In the genomic region with DNA sequence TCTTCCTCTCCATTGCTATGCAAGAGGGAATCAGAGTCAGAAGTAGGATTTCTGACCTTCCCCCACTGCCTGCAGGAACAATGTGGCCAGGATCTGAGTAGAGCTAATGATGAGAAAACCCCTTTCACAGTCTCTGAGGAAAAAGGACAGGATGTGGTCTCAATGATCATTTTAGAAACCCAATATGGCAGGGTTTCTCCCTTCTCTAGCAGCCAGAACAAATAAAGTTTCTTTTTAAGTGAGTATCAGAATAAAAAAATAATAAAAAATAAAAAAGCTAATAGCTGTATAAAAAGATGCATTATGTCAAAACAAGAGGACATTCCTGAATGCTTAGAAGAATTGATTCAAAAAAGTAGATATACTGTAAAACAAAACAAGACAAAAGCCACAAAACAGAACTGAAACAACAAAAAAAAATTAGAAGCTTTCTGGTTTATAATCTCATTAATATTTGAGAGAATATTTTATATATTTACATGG, we compare ENCODE assay signal across 12 cellular contexts.
DNase-seq lines count a peak whose midpoint lies in the region; ATAC-seq, FAIRE-seq and TF ChIP-seq lines count a peak whose summit lies in the region.
"Had no signal": no experiment of that assay in that cellular context is flagged by ENCODE, and none has a peak within 500 bp of the region (broad histone marks: within the 10 kb centered on the region; RNA-seq: fewer than 3 reads in every experiment).

No MANE protein-coding gene starts in this region.

- H3K4me3 Mint-ChIP-seq in astrocyte (ENCODE audit: unreplicated experiment): no peak overlapping the region
- H3K4me3 Mint-ChIP-seq: activated CD4-positive, alpha-beta memory T cell treated with anti-CD3 and anti-CD28 coated beads, Interleukin-2, amount 10 ng/mL, durations not matched to agents 7 days and 5 days; CD4-positive, alpha-beta T cell had no signal

- DNase-seq in GM12892 (ENCODE audit: insufficient read length): peak; percentile 9
- DNase-seq in astrocyte (ENCODE audit: low read depth): no peak
- DNase-seq in dermis blood vessel endothelial cell: no peak
- DNase-seq in activated CD4-positive, alpha-beta T cell treated with anti-CD3 and anti-CD28 coated beads for 48 hours: no peak
- no peak for DNase-seq in NCI-H82 (lab: John Stamatoyannopoulos, UW)
- DNase-seq: activated CD4-positive, alpha-beta memory T cell treated with anti-CD3 and anti-CD28 coated beads, Interleukin-2, amount 10 ng/mL, durations not matched to agents 7 days and 5 days; CD4-positive, alpha-beta T cell had no signal

- ATAC-seq in GM21360 (IDR thresholded peaks at IDR 0.05; ENCODE audit: unreplicated experiment): peak; percentile 98
- peak; percentile 99 for ATAC-seq in HG03097 (IDR thresholded peaks at IDR 0.05; ENCODE audit: low FRiP score, unreplicated experiment)
- ATAC-seq in esophagus mucosa: no peak

- H3K4me2 ChIP-seq in astrocyte (ENCODE audit: low read length): no peak overlapping the region

- H3K9ac ChIP-seq in astrocyte (ENCODE audit: low read length): no peak overlapping the region
- H3K9ac ChIP-seq: parathyroid adenoma had no signal

- no peaks in the 10 kb centered on the region for H3K36me3 Mint-ChIP-seq in astrocyte (ENCODE audit: low read depth, unreplicated experiment)

- no peaks in the 10 kb centered on the region for H4K20me1 ChIP-seq in astrocyte (ENCODE audit: insufficient read depth, low read length)

- no peak for TF ChIP-seq CTCF in astrocyte (IDR thresholded peaks at IDR 0.05; ENCODE audit: insufficient read depth, low read depth, low read length)

- no peaks in the 10 kb centered on the region for H3K27me3 ChIP-seq in astrocyte (ENCODE audit: insufficient read depth, low read length)

- H3K27ac ChIP-seq in astrocyte (ENCODE audit: low read depth, low read length): no peak overlapping the region
- H3K27ac ChIP-seq: HL-60, parathyroid adenoma had no signal

- no peaks in the 10 kb centered on the region for H3K9me3 ChIP-seq in astrocyte (ENCODE audit: insufficient read depth, low read depth, low read length)

- no peaks in the 10 kb centered on the region for H3K27me3 Mint-ChIP-seq in astrocyte (ENCODE audit: low read depth, unreplicated experiment)
- H3K27me3 Mint-ChIP-seq: activated CD4-positive, alpha-beta memory T cell treated with anti-CD3 and anti-CD28 coated beads, Interleukin-2, amount 10 ng/mL, durations not matched to agents 7 days and 5 days; CD4-positive, alpha-beta T cell had no signal

- H3K4me3 ChIP-seq in astrocyte (ENCODE audit: insufficient read depth, low read depth, low read length): no peak overlapping the region

- peak overlapping the region; percentile 20 for H3K27ac Mint-ChIP-seq in astrocyte (ENCODE audit: unreplicated experiment)
- H3K27ac Mint-ChIP-seq: activated CD4-positive, alpha-beta memory T cell treated with anti-CD3 and anti-CD28 coated beads, Interleukin-2, amount 10 ng/mL, durations not matched to agents 7 days and 5 days; CD4-positive, alpha-beta T cell had no signal

- no peaks in the 10 kb centered on the region for H3K9me3 Mint-ChIP-seq in astrocyte (ENCODE audit: unreplicated experiment)
- H3K9me3 Mint-ChIP-seq: activated CD4-positive, alpha-beta memory T cell treated with anti-CD3 and anti-CD28 coated beads, Interleukin-2, amount 10 ng/mL, durations not matched to agents 7 days and 5 days; CD4-positive, alpha-beta T cell had no signal

- H3K4me1 ChIP-seq in astrocyte (ENCODE audit: insufficient read depth, low read length): no peaks in the 10 kb centered on the region
- H3K4me1 ChIP-seq: parathyroid adenoma had no signal

- H3K36me3 ChIP-seq in astrocyte (ENCODE audit: insufficient read depth, low read length): no peaks in the 10 kb centered on the region

- FAIRE-seq in GM12892 (lab: Jason Lieb, UNC): peak; percentile 78
- no peak for FAIRE-seq in astrocyte (lab: Jason Lieb, UNC)

- peak overlapping the region; percentile 21 for H2AFZ ChIP-seq in astrocyte (ENCODE audit: low read depth, low read length)
- H2AFZ ChIP-seq: parathyroid adenoma had no signal

- H3K4me1 Mint-ChIP-seq in astrocyte (ENCODE audit: low read depth, unreplicated experiment): peaks cover 4% of the 10 kb centered on the region
- H3K4me1 Mint-ChIP-seq: activated CD4-positive, alpha-beta memory T cell treated with anti-CD3 and anti-CD28 coated beads, Interleukin-2, amount 10 ng/mL, durations not matched to agents 7 days and 5 days had no signal

- no peak for TF ChIP-seq POLR2A in GM12892 (IDR thresholded peaks at IDR 0.05; ENCODE audit: low read depth, low read length)

- no peaks in the 10 kb centered on the region for H3K79me2 ChIP-seq in astrocyte (ENCODE audit: insufficient read depth, low read length)
- H3K79me2 ChIP-seq: parathyroid adenoma had no signal
